Comparison of ENCODE assay signal across 15 cellular contexts in the genomic region with DNA sequence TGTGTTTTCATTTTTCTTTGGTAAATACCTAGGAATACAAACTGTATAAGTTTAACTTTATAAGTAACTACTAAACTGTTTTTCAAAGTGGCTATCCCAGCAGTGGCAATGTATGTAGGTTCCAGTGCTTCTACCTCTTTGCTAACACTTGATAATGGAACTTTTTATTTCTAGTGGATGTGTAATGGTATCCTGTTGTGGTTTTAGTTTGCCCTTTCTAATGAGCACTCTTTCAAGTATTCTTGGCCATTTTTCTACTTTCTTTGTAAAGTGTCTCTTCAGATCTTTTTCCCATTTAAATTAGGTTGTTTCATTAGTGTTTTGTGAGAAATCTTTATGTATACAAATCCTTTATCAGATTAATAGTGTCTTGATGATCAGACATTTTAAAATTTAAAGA. TPM values are rescaled to one million over a fixed set of nuclear protein-coding genes. Genes with fewer than 3 reads are reported as not detected.
DNase-seq lines count a peak whose midpoint lies in the region; ATAC-seq, FAIRE-seq and TF ChIP-seq lines count a peak whose summit lies in the region.
"Had no signal": no experiment of that assay in that cellular context is flagged by ENCODE, and none has a peak within 500 bp of the region (broad histone marks: within the 10 kb centered on the region; RNA-seq: fewer than 3 reads in every experiment).

No MANE protein-coding gene starts in this region.

- TF ChIP-seq RAD21 in SK-N-SH (IDR thresholded peaks at IDR 0.05; ENCODE audit: low read length), result no peak

- peaks cover 11% of the 10 kb centered on the region for H3K4me1 Mint-ChIP-seq in astrocyte (ENCODE audit: low read depth, unreplicated experiment)
- H3K4me1 Mint-ChIP-seq in T-cell, result peaks cover 37 to 53% (median 43%) of the 10 kb centered on the region in 3 donors

- no peak overlapping the region for H3K4ac ChIP-seq in mesenchymal stem cell (ENCODE audit: low read depth in 1 of 2, low read length in 2 of 2)

- POLR2A ChIA-PET in SK-N-SH (lab: Yijun Ruan, JAX) (no interaction called here), T-cell (lab: Charles Lee) (interaction anchor here in 1 of 2 donors (0.9 kb wide), 1 partner anchor 11 kb away, joined by 4 read pairs; no protein-coding TSS in a partner anchor)

- no peaks in the 10 kb centered on the region for H3K27me3 ChIP-seq in SK-N-SH (ENCODE audit: insufficient read depth)
- H3K27me3 ChIP-seq in astrocyte (ENCODE audit: insufficient read depth, low read length), result no peaks in the 10 kb centered on the region
- no peaks in the 10 kb centered on the region for H3K27me3 ChIP-seq in mesenchymal stem cell (ENCODE audit: control insufficient read depth in 1 of 2, insufficient read depth in 1 of 2, low read length in 2 of 2)
- H3K27me3 ChIP-seq: body of pancreas, ovary had no signal

- TF ChIP-seq EP300 in SK-N-SH (IDR thresholded peaks at IDR 0.05; ENCODE audit: borderline replicate concordance in 1 of 2, low read depth in 1 of 2, low read length in 1 of 2), result no peak

- no peak overlapping the region for H2BK12ac ChIP-seq in mesenchymal stem cell (ENCODE audit: low read length in 2 of 2)

- no peak overlapping the region for H2BK15ac ChIP-seq in mesenchymal stem cell (ENCODE audit: low read depth, poor library complexity, severe bottlenecking)

- no peak overlapping the region for H3K14ac ChIP-seq in mesenchymal stem cell (ENCODE audit: low read length in 2 of 2)

- FAIRE-seq in astrocyte (lab: Jason Lieb, UNC) (no peak), GM12892 (lab: Jason Lieb, UNC) (no peak)
- FAIRE-seq: frontal cortex had no signal

- no peak for DNase-seq in SK-N-SH
- peak; percentile 9 for DNase-seq in HT1080 (ENCODE audit: low read depth)
- peak; percentile 52 for DNase-seq in astrocyte (ENCODE audit: low read depth)
- DNase-seq in mesenchymal stem cell, result peak; percentile 53
- DNase-seq in GM12892 (ENCODE audit: insufficient read length), result no peak
- DNase-seq in AML-193 (lab: John Stamatoyannopoulos, UW), result no peak
- no peak for DNase-seq in T-cell
- DNase-seq: body of pancreas; effector CD4-positive, alpha-beta T cell; NCI-H1417; NCI-H446 treated with DMSO at 0.1 percent for 48 hours; ovary had no signal

- H3K9ac ChIP-seq in SK-N-SH, result peak overlapping the region; percentile 15; the same call in 1 of the 2 replicates
- H3K9ac ChIP-seq in astrocyte (ENCODE audit: low read length), result no peak overlapping the region
- H3K9ac ChIP-seq in mesenchymal stem cell (ENCODE audit: low read length), result peak overlapping the region; percentile 54

- no peaks in the 10 kb centered on the region for H3K9me2 ChIP-seq in SK-N-SH

- H4K20me1 ChIP-seq in SK-N-SH (ENCODE audit: insufficient read depth) (0 out of 2 replicates have a peak, but pooled peaks cover 4% of the 10 kb centered on the region), astrocyte (ENCODE audit: insufficient read depth, low read length) (no peaks in the 10 kb centered on the region)

- no peak overlapping the region for H3K18ac ChIP-seq in mesenchymal stem cell (ENCODE audit: low read depth in 1 of 2, low read length in 2 of 2)

- H3K9me3 Mint-ChIP-seq in astrocyte (ENCODE audit: unreplicated experiment) (no peaks in the 10 kb centered on the region), T-cell (no peaks in the 10 kb centered on the region)

- peaks cover 2 to 10% of the 10 kb centered on the region in 2 experiments for H3K36me3 ChIP-seq in SK-N-SH (replicated peaks in 1 of 2; ENCODE audit: control insufficient read depth in 1 of 2, insufficient read depth in 2 of 2, low read length in 1 of 2)
- no peaks in the 10 kb centered on the region for H3K36me3 ChIP-seq in astrocyte (ENCODE audit: insufficient read depth, low read length)
- no peaks in the 10 kb centered on the region for H3K36me3 ChIP-seq in mesenchymal stem cell (ENCODE audit: control insufficient read depth in 1 of 2, insufficient read depth in 2 of 2, low read depth in 1 of 2, low read length in 2 of 2)
- H3K36me3 ChIP-seq: ovary had no signal

- H2AFZ ChIP-seq in SK-N-SH (ENCODE audit: low read depth) (peak overlapping the region; percentile 80), astrocyte (ENCODE audit: low read depth, low read length) (no peak overlapping the region), mesenchymal stem cell (ENCODE audit: low read depth, low read length) (no peak overlapping the region)

- no peak overlapping the region for H4K91ac ChIP-seq in mesenchymal stem cell (ENCODE audit: low read length)

- TF ChIP-seq CTCF in SK-N-SH (IDR thresholded peaks at IDR 0.05), result no peak
- TF ChIP-seq CTCF in astrocyte (IDR thresholded peaks at IDR 0.05; ENCODE audit: insufficient read depth, low read depth, low read length), result no peak

- H3K36me3 Mint-ChIP-seq in astrocyte (ENCODE audit: low read depth, unreplicated experiment) (no peaks in the 10 kb centered on the region), T-cell (peaks cover 10% of the 10 kb centered on the region)

- TF ChIP-seq POLR2A in GM12892 (IDR thresholded peaks at IDR 0.05; ENCODE audit: low read depth, low read length), result no peak

- H3K23ac ChIP-seq in mesenchymal stem cell (ENCODE audit: low read length in 2 of 2), result no peak overlapping the region

- CTCF ChIA-PET in SK-N-SH (lab: Yijun Ruan, JAX), result interaction anchor here (0.8 kb wide), 1 partner anchor 10 kb away, joined by 3 read pairs; no protein-coding TSS in a partner anchor
- CTCF ChIA-PET in T-cell (lab: Charles Lee), result no interaction called here

- no peak for ATAC-seq in SK-N-SH treated with all-trans-retinoic acid at 6 μM for 48 hours
- ATAC-seq in T-cell (replicated peaks in 1 of 4), result no peak
- ATAC-seq: body of pancreas had no signal

- H3K4me1 ChIP-seq in SK-N-SH (ENCODE audit: control insufficient read depth in 1 of 2, insufficient read depth in 2 of 2, low read depth in 1 of 2, low read length in 1 of 2) (peaks cover 8 to 21% of the 10 kb centered on the region in 2 experiments; a peak in 3 of 4 replicates), astrocyte (ENCODE audit: insufficient read depth, low read length) (peaks cover 9% of the 10 kb centered on the region), mesenchymal stem cell (ENCODE audit: control insufficient read depth, insufficient read depth, low read depth, low read length) (peaks cover 2% of the 10 kb centered on the region)

- H3K27me3 Mint-ChIP-seq in astrocyte (ENCODE audit: low read depth, unreplicated experiment), result no peaks in the 10 kb centered on the region
- H3K27me3 Mint-ChIP-seq in T-cell, result no peaks in the 10 kb centered on the region

- H3K4me3 Mint-ChIP-seq in astrocyte (ENCODE audit: unreplicated experiment) (no peak overlapping the region), T-cell (no peak overlapping the region)

- H3K27ac ChIP-seq in SK-N-SH (ENCODE audit: low read depth in 2 of 2, low read length in 1 of 2) (peak overlapping the region; percentile 43 to 44; a peak in 2 of 4 replicates), astrocyte (ENCODE audit: low read depth, low read length) (no peak overlapping the region), mesenchymal stem cell (ENCODE audit: low read length, poor library complexity, severe bottlenecking) (no peak overlapping the region)
- H3K27ac ChIP-seq: body of pancreas, ovary had no signal

- H3K79me2 ChIP-seq in SK-N-SH (ENCODE audit: insufficient read depth) (peaks cover 93% of the 10 kb centered on the region), astrocyte (ENCODE audit: insufficient read depth, low read length) (peaks cover 94% of the 10 kb centered on the region)

- H3K79me1 ChIP-seq in mesenchymal stem cell (replicated peaks; ENCODE audit: low read length, poor library complexity, severe bottlenecking), result peaks cover 2% of the 10 kb centered on the region

- no peak overlapping the region for H3K27ac Mint-ChIP-seq in astrocyte (ENCODE audit: unreplicated experiment)
- peak overlapping the region in 1 of 2 donors; percentile 1 for H3K27ac Mint-ChIP-seq in T-cell

- H3K4me3 ChIP-seq in SK-N-SH (ENCODE audit: low read depth in 2 of 2, low read length in 1 of 2), result 0 out of 4 replicates have a peak overlapping the region, but pooled peaks of 1 of the 2 experiments have one; percentile 21
- H3K4me3 ChIP-seq in astrocyte (ENCODE audit: insufficient read depth, low read depth, low read length), result no peak overlapping the region
- H3K4me3 ChIP-seq in mesenchymal stem cell (ENCODE audit: insufficient read depth in 1 of 2, low read depth in 1 of 2, low read length in 2 of 2), result no peak overlapping the region
- H3K4me3 ChIP-seq: body of pancreas, ovary, smooth muscle cell had no signal

- H2AK5ac ChIP-seq in mesenchymal stem cell (ENCODE audit: low read length, severe bottlenecking), result no peak overlapping the region

- H3K9me3 ChIP-seq in SK-N-SH, result no peaks in the 10 kb centered on the region
- H3K9me3 ChIP-seq in astrocyte (ENCODE audit: insufficient read depth, low read depth, low read length), result no peaks in the 10 kb centered on the region
- no peaks in the 10 kb centered on the region for H3K9me3 ChIP-seq in mesenchymal stem cell (ENCODE audit: control insufficient read depth, low read length)
- H3K9me3 ChIP-seq: body of pancreas, ovary had no signal

- H2BK120ac ChIP-seq in mesenchymal stem cell (ENCODE audit: low read depth, low read length), result no peak overlapping the region

- peaks cover 12% of the 10 kb centered on the region for H3F3A ChIP-seq in SK-N-SH (replicated peaks; ENCODE audit: insufficient read depth)

- no peak overlapping the region for H2BK5ac ChIP-seq in mesenchymal stem cell (ENCODE audit: low read depth, low read length, poor library complexity, severe bottlenecking)

- no peak overlapping the region for H4K8ac ChIP-seq in mesenchymal stem cell (ENCODE audit: low read length)

- H3K4me2 ChIP-seq in SK-N-SH, result peak overlapping the region; percentile 46
- peak overlapping the region; percentile 17 for H3K4me2 ChIP-seq in astrocyte (ENCODE audit: low read length)
- H3K4me2 ChIP-seq in mesenchymal stem cell (ENCODE audit: low read length, poor library complexity, severe bottlenecking), result no peak overlapping the region
- H3K4me2 ChIP-seq: smooth muscle cell had no signal

TF ChIP-seq in SK-N-SH, 30 proteins besides CTCF, POLR2A, EP300 and RAD21 (continues in another document):
- no peak for TF ChIP-seq TCF12 (IDR thresholded peaks at IDR 0.05)

RNA-seq across cellular contexts. Expression of a gene that starts 4.6 kb away (rescaled TPM):
- polyA plus RNA-seq in SK-N-SH (2012; rRNA removed), result 1.5 and 2.0 TPM in 2 replicates
- 2.3 and 3.5 TPM in 2 replicates for polyA plus RNA-seq in SK-N-SH (2012; cell fraction: cytosol; rRNA removed)
- polyA plus RNA-seq in SK-N-SH (2012; cell fraction: nucleus; rRNA removed), result 0.52 and 2.1 TPM in 2 replicates
- total RNA-seq in HT1080 (2014; rRNA removed; shearing (Covaris generic)), result 20.3 and 20.8 TPM in 2 replicates
- 12.1 and 13.9 TPM in 2 replicates for polyA plus RNA-seq in HT1080 (2015; cell fraction: cytosol; rRNA removed)
- polyA plus RNA-seq in HT1080 (2015; cell fraction: nucleus; rRNA removed), result 33.0 and 34.1 TPM in 2 replicates
- total RNA-seq in astrocyte (6.8 and 7.1 TPM in 2 replicates), T-cell (10 to 100 TPM; 17.6 to 21.5 (median 20.1) TPM)
- 4.0 TPM for polyA plus RNA-seq in mesenchymal stem cell (2013, experiment 1 of 2)
- polyA plus RNA-seq in mesenchymal stem cell (2013, experiment 2 of 2), result 3.9 TPM
- polyA plus RNA-seq in GM12892 (2012; ENCODE audit: missing spikeins), result 12.9 TPM

Comparison
In these comparisons a context has a peak if more than half of its experiments do, and no peak if none do; other contexts are left out.
1. DNase-seq: peak in HT1080 (single experiment), astrocyte (single experiment) and mesenchymal stem cell (single experiment); none in SK-N-SH (single experiment), GM12892 (single experiment), AML-193 (0 of 2) and T-cell (0 of 34).
2. H3K27ac ChIP-seq: peak in SK-N-SH (2 of 2); none in astrocyte (single experiment) and mesenchymal stem cell (single experiment).